8 cellular contexts compared by ENCODE assay signal in the genomic region with DNA sequence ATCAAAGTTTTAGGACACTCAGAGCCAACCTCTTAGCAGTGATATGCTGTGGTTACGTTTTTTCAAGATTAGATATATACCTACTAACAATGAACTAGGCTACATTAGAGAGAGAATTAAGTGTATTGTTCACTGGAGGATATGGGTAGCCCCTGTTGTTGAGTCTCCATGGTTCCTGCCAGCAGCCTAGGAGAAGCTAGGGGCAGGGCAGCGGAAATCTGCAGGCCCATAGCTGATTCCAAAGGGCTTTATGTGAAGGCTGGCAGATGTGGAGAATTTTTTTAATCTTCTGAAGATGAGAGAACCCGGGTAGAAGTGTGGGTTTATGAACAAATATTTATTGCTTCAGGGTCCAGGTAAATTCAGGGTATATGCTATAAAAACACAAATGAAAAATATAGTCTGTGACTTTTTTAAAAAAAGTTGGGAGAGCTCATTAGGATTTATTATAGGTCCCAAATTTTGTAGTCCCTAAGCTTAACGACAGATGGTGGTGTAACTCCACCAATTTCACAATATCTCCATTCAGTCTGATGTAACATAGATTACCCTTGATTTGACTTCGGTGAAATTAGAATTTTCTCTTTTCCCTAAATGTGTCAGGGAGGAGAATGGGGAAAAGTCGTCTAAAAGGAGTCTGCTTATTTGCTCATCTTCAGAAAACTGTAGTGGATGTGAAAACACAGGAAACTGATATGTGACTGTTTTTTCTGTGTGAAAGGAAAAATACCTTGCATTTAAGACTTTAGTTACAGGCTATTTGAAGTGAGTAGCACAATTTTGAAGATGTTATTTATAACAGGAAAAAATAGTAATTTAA.
DNase-seq lines count a peak whose midpoint lies in the region; TF ChIP-seq lines count a peak whose summit lies in the region.

No MANE protein-coding gene starts in this region.

- POLR2A ChIA-PET in A673 (lab: Charles Lee; ENCODE audit: low non-redundant PET), result interaction anchor here (0.6 kb wide), 1 partner anchor 442 kb away, joined by 3 read pairs; no protein-coding TSS in a partner anchor

- H3K4me1 ChIP-seq in A673 (ENCODE audit: insufficient read depth, low read length, poor library complexity, severe bottlenecking), result peaks cover 13% of the 10 kb centered on the region
- peaks cover 0 to 28% (median 11%) of the 10 kb centered on the region in 4 donors for H3K4me1 ChIP-seq in liver (ENCODE audit: control insufficient read depth in 4 of 4, insufficient read depth in 4 of 4, low read length in 3 of 4)
- peaks cover 9% of the 10 kb centered on the region for H3K4me1 ChIP-seq in vagina

- peak overlapping the region in 1 of 5 experiments; percentile 37 for H3K27ac Mint-ChIP-seq in brain

- DNase-seq in A673 (ENCODE audit: low spot score), result peak; percentile 71
- DNase-seq in NCI-H2171 (lab: John Stamatoyannopoulos, UW), result peak; percentile 50
- DNase-seq in vagina (ENCODE audit: extremely low spot score in 2 of 2), result no peak
- DNase-seq in cerebellum (ENCODE audit: low spot score), result no peak
- DNase-seq in stimulated activated CD8-positive, alpha-beta memory T cell treated with anti-CD3 and anti-CD28 coated beads, Interleukin-4, amount 100 ng/mL, for 48 hours, result no peak

- H3K27me3 ChIP-seq in A673 (replicated peaks; ENCODE audit: insufficient read depth, low read depth, low read length, poor library complexity) (peaks cover 96% of the 10 kb centered on the region), liver (ENCODE audit: control insufficient read depth in 4 of 4, insufficient read depth in 4 of 4, low read length in 3 of 4) (no peaks in the 10 kb centered on the region), vagina (no peaks in the 10 kb centered on the region)

- peak overlapping the region in 3 of 5 experiments; percentile 63 to 83 (median 82) for H3K4me3 Mint-ChIP-seq in brain

- peaks cover 38% of the 10 kb centered on the region for H3K4me1 Mint-ChIP-seq in brain

- CTCF ChIA-PET in A673 (lab: Charles Lee), result interaction anchor here (0.6 to 1.4 kb wide), 6 partner anchors 58 to 1770 kb away, joined by 3 to 13 read pairs (median 3); no protein-coding TSS in a partner anchor

- no peaks in the 10 kb centered on the region for H3K36me3 Mint-ChIP-seq in brain

- H3K27ac ChIP-seq in A673 (ENCODE audit: low read depth, low read length, poor library complexity, severe bottlenecking) (no peak overlapping the region), liver (ENCODE audit: low read depth in 1 of 2, low read length in 2 of 2) (no peak overlapping the region), vagina (no peak overlapping the region)

- H3K27me3 Mint-ChIP-seq in brain, result peaks cover 70% of the 10 kb centered on the region

- no peak for TF ChIP-seq POLR2A in vagina (IDR thresholded peaks at IDR 0.05)

- H3K9me3 ChIP-seq in A673 (ENCODE audit: low read depth, low read length, poor library complexity, severe bottlenecking) (no peaks in the 10 kb centered on the region), liver (ENCODE audit: control insufficient read depth in 4 of 4, low read length in 3 of 4) (no peaks in the 10 kb centered on the region), vagina (no peaks in the 10 kb centered on the region)

- intact Hi-C loops in A673 (cut with micrococcal nuclease; ENCODE audit: unreplicated experiment), result loop anchor here (5.0 to 10.0 kb wide), 7 partner anchors 325 to 1833 kb away; no protein-coding TSS in a partner anchor
- intact Hi-C loops in vagina (cut with DNase I), result loop anchor here (5.0 to 10.0 kb wide), 2 partner anchors 843 to 1830 kb away; a partner anchor contains a TSS

- TF ChIP-seq CTCF in A673 (conservative IDR thresholded peaks at IDR 0.05; ENCODE audit: low read depth, low read length), result peak; percentile 60
- TF ChIP-seq CTCF in GM12873 (IDR thresholded peaks at IDR 0.05; ENCODE audit: insufficient read depth, low read depth, low read length, missing control alignments), result peak; percentile 38
- peak; percentile 89 to 91 for TF ChIP-seq CTCF in brain (conservative IDR thresholded peaks at IDR 0.05)
- peak; percentile 70 for TF ChIP-seq CTCF in liver (IDR thresholded peaks at IDR 0.05; ENCODE audit: low read depth, low read length, missing input control)
- TF ChIP-seq CTCF in vagina (IDR thresholded peaks at IDR 0.05), result peak; percentile 9 to 57 (median 33)

- H3K36me3 ChIP-seq in A673 (ENCODE audit: insufficient read depth, low read length, poor library complexity, severe bottlenecking), result no peaks in the 10 kb centered on the region
- H3K36me3 ChIP-seq in liver (ENCODE audit: control insufficient read depth in 4 of 4, insufficient read depth in 3 of 4, low read depth in 1 of 4, low read length in 3 of 4), result no peaks in the 10 kb centered on the region
- no peaks in the 10 kb centered on the region for H3K36me3 ChIP-seq in vagina

- no TSS peak for BruUV-seq in A673 (replicated peaks; lab: Mats Ljungman, UMichigan)

- H3K9me3 Mint-ChIP-seq in brain, result peaks cover 0 to 25% (median 3%) of the 10 kb centered on the region in 5 experiments

- H3K4me3 ChIP-seq in A673 (ENCODE audit: low read depth, low read length, poor library complexity, severe bottlenecking) (no peak overlapping the region), liver (ENCODE audit: low read depth in 1 of 3, low read length in 3 of 3) (peak overlapping the region; percentile 84 to 96 (median 95)), vagina (peak overlapping the region in 1 of 2 donors; percentile 68)

- 31% methylated on average over 6 of the region's 6 CpGs for WGBS in liver

- peak; percentile 93 to 96 for TF ChIP-seq RAD21 in liver (IDR thresholded peaks at IDR 0.05)

- peak overlapping the region; percentile 63 to 85 for H3K9ac ChIP-seq in liver (ENCODE audit: low read depth in 1 of 2, low read length in 2 of 2)

TF ChIP-seq in liver, 16 proteins besides CTCF, POLR2A, EP300 and RAD21:
- TF ChIP-seq, protein P1, sequence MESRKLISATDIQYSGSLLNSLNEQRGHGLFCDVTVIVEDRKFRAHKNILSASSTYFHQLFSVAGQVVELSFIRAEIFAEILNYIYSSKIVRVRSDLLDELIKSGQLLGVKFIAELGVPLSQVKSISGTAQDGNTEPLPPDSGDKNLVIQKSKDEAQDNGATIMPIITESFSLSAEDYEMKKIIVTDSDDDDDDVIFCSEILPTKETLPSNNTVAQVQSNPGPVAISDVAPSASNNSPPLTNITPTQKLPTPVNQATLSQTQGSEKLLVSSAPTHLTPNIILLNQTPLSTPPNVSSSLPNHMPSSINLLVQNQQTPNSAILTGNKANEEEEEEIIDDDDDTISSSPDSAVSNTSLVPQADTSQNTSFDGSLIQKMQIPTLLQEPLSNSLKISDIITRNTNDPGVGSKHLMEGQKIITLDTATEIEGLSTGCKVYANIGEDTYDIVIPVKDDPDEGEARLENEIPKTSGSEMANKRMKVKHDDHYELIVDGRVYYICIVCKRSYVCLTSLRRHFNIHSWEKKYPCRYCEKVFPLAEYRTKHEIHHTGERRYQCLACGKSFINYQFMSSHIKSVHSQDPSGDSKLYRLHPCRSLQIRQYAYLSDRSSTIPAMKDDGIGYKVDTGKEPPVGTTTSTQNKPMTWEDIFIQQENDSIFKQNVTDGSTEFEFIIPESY (IDR thresholded peaks at IDR 0.05), result no peak
- no peak for TF ChIP-seq JUND (IDR thresholded peaks at IDR 0.05)
- no peak for TF ChIP-seq GABPA (IDR thresholded peaks at IDR 0.05 in 1 of 2, conservative IDR thresholded peaks at IDR 0.05 in 1 of 2)
- no peak for TF ChIP-seq SP1 (IDR thresholded peaks at IDR 0.05)
- no peak for TF ChIP-seq RXRA (IDR thresholded peaks at IDR 0.05)
- TF ChIP-seq EGR1 (IDR thresholded peaks at IDR 0.05; ENCODE audit: low read depth in 2 of 2), result no peak
- TF ChIP-seq, protein P2, sequence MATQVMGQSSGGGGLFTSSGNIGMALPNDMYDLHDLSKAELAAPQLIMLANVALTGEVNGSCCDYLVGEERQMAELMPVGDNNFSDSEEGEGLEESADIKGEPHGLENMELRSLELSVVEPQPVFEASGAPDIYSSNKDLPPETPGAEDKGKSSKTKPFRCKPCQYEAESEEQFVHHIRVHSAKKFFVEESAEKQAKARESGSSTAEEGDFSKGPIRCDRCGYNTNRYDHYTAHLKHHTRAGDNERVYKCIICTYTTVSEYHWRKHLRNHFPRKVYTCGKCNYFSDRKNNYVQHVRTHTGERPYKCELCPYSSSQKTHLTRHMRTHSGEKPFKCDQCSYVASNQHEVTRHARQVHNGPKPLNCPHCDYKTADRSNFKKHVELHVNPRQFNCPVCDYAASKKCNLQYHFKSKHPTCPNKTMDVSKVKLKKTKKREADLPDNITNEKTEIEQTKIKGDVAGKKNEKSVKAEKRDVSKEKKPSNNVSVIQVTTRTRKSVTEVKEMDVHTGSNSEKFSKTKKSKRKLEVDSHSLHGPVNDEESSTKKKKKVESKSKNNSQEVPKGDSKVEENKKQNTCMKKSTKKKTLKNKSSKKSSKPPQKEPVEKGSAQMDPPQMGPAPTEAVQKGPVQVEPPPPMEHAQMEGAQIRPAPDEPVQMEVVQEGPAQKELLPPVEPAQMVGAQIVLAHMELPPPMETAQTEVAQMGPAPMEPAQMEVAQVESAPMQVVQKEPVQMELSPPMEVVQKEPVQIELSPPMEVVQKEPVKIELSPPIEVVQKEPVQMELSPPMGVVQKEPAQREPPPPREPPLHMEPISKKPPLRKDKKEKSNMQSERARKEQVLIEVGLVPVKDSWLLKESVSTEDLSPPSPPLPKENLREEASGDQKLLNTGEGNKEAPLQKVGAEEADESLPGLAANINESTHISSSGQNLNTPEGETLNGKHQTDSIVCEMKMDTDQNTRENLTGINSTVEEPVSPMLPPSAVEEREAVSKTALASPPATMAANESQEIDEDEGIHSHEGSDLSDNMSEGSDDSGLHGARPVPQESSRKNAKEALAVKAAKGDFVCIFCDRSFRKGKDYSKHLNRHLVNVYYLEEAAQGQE (IDR thresholded peaks at IDR 0.05), result no peak
- TF ChIP-seq TAF1 (conservative IDR thresholded peaks at IDR 0.05), result no peak
- TF ChIP-seq NR2F2 (IDR thresholded peaks at IDR 0.05), result no peak
- TF ChIP-seq HNF4G (IDR thresholded peaks at IDR 0.05), result no peak
- no peak for TF ChIP-seq FOXA2 (IDR thresholded peaks at IDR 0.05)
- no peak for TF ChIP-seq YY1 (IDR thresholded peaks at IDR 0.05)
- TF ChIP-seq FOXA1 (IDR thresholded peaks at IDR 0.05), result no peak
- TF ChIP-seq, protein P3, sequence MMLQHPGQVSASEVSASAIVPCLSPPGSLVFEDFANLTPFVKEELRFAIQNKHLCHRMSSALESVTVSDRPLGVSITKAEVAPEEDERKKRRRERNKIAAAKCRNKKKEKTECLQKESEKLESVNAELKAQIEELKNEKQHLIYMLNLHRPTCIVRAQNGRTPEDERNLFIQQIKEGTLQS (IDR thresholded peaks at IDR 0.05), result no peak
- TF ChIP-seq, protein P4, sequence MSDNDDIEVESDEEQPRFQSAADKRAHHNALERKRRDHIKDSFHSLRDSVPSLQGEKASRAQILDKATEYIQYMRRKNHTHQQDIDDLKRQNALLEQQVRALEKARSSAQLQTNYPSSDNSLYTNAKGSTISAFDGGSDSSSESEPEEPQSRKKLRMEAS (IDR thresholded peaks at IDR 0.05), result no peak
- TF ChIP-seq HNF4A (conservative IDR thresholded peaks at IDR 0.05), result no peak

Comparison
In these comparisons a context has a peak if more than half of its experiments do, and no peak if none do; other contexts are left out.
1. DNase-seq: peak in A673 (single experiment) and NCI-H2171 (single experiment); none in vagina (0 of 2), cerebellum (single experiment) and stimulated activated CD8-positive, alpha-beta memory T cell treated with anti-CD3 and anti-CD28 coated beads, Interleukin-4, amount 100 ng/mL, for 48 hours (single experiment).
2. CTCF ChIP-seq: peak in every context shown above with its lines; median percentile 90 in brain; 70 in liver; 60 in A673; 38 in GM12873; 33 in vagina.